ENCODE assay signal across 1 cellular context in the genomic region with DNA sequence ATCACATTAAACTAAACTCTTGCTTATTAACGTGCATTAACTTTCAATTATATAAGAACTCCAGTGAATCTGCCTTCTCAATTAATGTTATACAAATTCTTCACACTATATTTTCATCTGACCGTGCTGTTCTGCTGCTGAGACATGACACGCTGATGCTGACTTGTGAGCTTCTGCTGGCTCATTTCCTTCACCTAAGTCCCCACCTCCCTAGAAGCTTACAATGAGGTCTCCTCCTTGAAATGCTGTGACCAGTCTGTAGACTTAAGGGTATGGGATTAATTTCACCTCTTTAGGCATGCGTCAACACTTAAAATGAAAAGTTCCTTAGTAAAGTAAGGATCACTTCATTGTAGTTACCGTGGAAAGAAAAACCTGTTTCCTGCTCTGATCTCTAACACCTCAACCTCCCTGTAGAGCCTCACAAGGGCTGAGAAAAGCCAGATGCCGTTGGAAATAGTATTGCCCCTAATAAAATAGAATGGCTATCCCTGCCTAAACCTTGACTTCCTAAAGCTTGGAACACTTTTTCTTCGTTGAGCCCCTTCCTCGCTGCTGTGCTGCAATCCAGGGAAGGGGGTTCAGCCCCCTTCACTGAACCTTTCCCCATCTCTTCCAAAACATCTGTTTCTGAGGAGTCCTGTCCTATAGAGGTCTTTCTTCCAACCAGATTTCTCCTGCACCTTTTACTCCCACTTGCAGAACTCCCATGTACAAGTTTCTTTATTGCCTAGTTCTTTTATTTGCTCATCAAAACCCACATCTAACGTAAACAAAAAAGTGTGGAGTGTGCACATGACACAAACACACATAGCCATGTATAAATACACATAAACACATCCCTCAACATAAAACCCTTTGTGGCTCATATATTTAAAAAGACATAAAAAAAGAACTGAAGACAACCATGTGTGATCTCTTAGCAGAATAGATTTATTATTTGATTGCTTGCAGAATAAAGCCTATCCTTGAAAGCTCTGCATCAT.
TF ChIP-seq lines count a peak whose summit lies in the region.

No MANE protein-coding gene starts in this region.

TF ChIP-seq in H1, 55 proteins besides CTCF, POLR2A, EP300 and RAD21:
- TF ChIP-seq BACH1 (IDR thresholded peaks at IDR 0.05; ENCODE audit: low read length): no peak
- TF ChIP-seq GABPA (IDR thresholded peaks at IDR 0.05; ENCODE audit: borderline replicate concordance, insufficient read depth, low read length): no peak
- TF ChIP-seq RBBP5 (IDR thresholded peaks at IDR 0.05; ENCODE audit: borderline replicate concordance, low read depth, low read length): no peak
- TF ChIP-seq CREB1 (IDR thresholded peaks at IDR 0.05): no peak
- TF ChIP-seq, protein P1, sequence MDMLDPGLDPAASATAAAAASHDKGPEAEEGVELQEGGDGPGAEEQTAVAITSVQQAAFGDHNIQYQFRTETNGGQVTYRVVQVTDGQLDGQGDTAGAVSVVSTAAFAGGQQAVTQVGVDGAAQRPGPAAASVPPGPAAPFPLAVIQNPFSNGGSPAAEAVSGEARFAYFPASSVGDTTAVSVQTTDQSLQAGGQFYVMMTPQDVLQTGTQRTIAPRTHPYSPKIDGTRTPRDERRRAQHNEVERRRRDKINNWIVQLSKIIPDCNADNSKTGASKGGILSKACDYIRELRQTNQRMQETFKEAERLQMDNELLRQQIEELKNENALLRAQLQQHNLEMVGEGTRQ (IDR thresholded peaks at IDR 0.05; ENCODE audit: low read length): no peak
- no peak for TF ChIP-seq CTBP2 (IDR thresholded peaks at IDR 0.05; ENCODE audit: borderline replicate concordance, insufficient read depth, insufficient read length, low read length)
- no peak for TF ChIP-seq SRF (IDR thresholded peaks at IDR 0.05; ENCODE audit: low read depth, low read length)
- no peak for TF ChIP-seq CBX8 (IDR thresholded peaks at IDR 0.05; ENCODE audit: borderline replicate concordance, low read depth, low read length)
- TF ChIP-seq CHD7 (IDR thresholded peaks at IDR 0.05; ENCODE audit: insufficient replicate concordance, low read length): no peak
- no peak for TF ChIP-seq NRF1 (IDR thresholded peaks at IDR 0.05; ENCODE audit: low read depth, low read length)
- TF ChIP-seq TCF12 (IDR thresholded peaks at IDR 0.05; ENCODE audit: low read depth, low read length): no peak
- no peak for TF ChIP-seq ASH2L (IDR thresholded peaks at IDR 0.05; ENCODE audit: low read length)
- no peak for TF ChIP-seq CHD1 (IDR thresholded peaks at IDR 0.05; ENCODE audit: low read depth, low read length)
- no peak for TF ChIP-seq BRCA1 (IDR thresholded peaks at IDR 0.05; ENCODE audit: low read depth, low read length)
- TF ChIP-seq E2F6 (IDR thresholded peaks at IDR 0.05): no peak
- no peak for TF ChIP-seq YY1 (IDR thresholded peaks at IDR 0.05; ENCODE audit: low read depth, low read length)
- TF ChIP-seq POU5F1 (IDR thresholded peaks at IDR 0.05; ENCODE audit: low read depth, low read length): no peak
- no peak for TF ChIP-seq SP1 (IDR thresholded peaks at IDR 0.05; ENCODE audit: low read depth, low read length)
- TF ChIP-seq ATF3 (IDR thresholded peaks at IDR 0.05; ENCODE audit: insufficient read depth, low read depth, low read length): no peak
